8 cellular contexts compared by ENCODE assay signal in the genomic region with DNA sequence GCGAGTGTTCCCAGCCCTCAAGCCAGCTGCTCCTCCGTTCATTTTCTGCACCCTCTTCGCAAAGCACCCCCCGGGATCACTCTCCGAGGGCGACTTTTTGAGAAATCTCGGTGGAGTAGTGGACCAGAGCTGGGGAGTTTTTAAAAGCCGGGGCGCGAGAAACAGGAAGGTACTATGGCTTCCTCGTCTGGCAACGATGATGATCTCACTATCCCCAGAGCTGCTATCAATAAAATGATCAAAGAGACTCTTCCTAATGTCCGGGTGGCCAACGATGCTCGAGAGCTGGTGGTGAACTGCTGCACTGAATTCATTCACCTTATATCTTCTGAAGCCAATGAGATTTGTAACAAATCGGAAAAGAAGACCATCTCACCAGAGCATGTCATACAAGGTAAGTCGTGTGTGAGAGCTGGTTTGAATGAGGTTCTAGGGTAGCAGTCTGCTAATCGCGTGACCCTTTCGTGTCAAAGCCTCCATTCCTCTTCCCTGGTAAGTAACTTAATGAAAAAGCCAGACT. TPM values are rescaled to one million over a fixed set of nuclear protein-coding genes. Genes with fewer than 3 reads are reported as not detected.
A peak's percentile ranks its signal among the peaks of the same experiment; 100 is the strongest.
DNase-seq lines count a peak whose midpoint lies in the region; ATAC-seq and TF ChIP-seq lines count a peak whose summit lies in the region.

No MANE protein-coding gene starts in this region.

- whole genome bisulfite sequencing in esophagus squamous epithelium, 2 donors: 0 to 1% methylated on average over 8 to 14 of the region's 20 CpGs
- 0% methylated on average over 20 of the region's 20 CpGs for WGBS in aorta, 2 donors

- no peaks in the 10 kb centered on the region for H3K9me3 Mint-ChIP-seq in natural killer cell treated with Interleukin-12 subunit alpha and Interleukin-12 subunit beta and Interleukin-15 and Interleukin-18, amount 100 ng/mL, for 72 hours

- peaks cover 34% of the 10 kb centered on the region for H3K36me3 Mint-ChIP-seq in natural killer cell treated with Interleukin-12 subunit alpha and Interleukin-12 subunit beta and Interleukin-15 and Interleukin-18, amount 100 ng/mL, for 72 hours

- H3K4me1 ChIP-seq in esophagus squamous epithelium: peaks cover 9 to 68% (median 19%) of the 10 kb centered on the region in 3 donors
- H3K4me1 ChIP-seq in aorta (ENCODE audit: control insufficient read depth in 1 of 2, insufficient read depth in 2 of 2, low read length in 2 of 2): no peaks in the 10 kb centered on the region

- H3K27ac ChIP-seq in esophagus squamous epithelium: peak overlapping the region; percentile 96 to 98 (median 96)
- H3K27ac ChIP-seq in aorta (ENCODE audit: low read depth in 1 of 2, low read length in 2 of 2): peak overlapping the region in 1 of 2 donors; percentile 68

- TF ChIP-seq CTCF in esophagus squamous epithelium (IDR thresholded peaks at IDR 0.05): no peak

- TF ChIP-seq POLR2A in esophagus squamous epithelium (IDR thresholded peaks at IDR 0.05): no peak

- H3K36me3 ChIP-seq in esophagus squamous epithelium (no peaks in the 10 kb centered on the region), aorta (ENCODE audit: control insufficient read depth in 1 of 2, insufficient read depth in 2 of 2, low read length in 1 of 2) (no peaks in the 10 kb centered on the region)

- peak overlapping the region; percentile 99 for H3K27ac Mint-ChIP-seq in natural killer cell treated with Interleukin-12 subunit alpha and Interleukin-12 subunit beta and Interleukin-15 and Interleukin-18, amount 100 ng/mL, for 72 hours

- peaks cover 21 to 40% of the 10 kb centered on the region in 2 donors for H3K4me1 Mint-ChIP-seq in natural killer cell treated with Interleukin-12 subunit alpha and Interleukin-12 subunit beta and Interleukin-15 and Interleukin-18, amount 100 ng/mL, for 72 hours (ENCODE audit: low read depth in 2 of 2)

- ATAC-seq in HG02678 (IDR thresholded peaks at IDR 0.05; ENCODE audit: unreplicated experiment) (peak; percentile 30), aorta (ENCODE audit: low FRiP score) (peak; percentile 40)
- peak; percentile 52 to 62 for ATAC-seq in natural killer cell treated with Interleukin-12 subunit alpha and Interleukin-12 subunit beta and Interleukin-15 and Interleukin-18, amount 100 ng/mL, for 72 hours

- H3K4me3 Mint-ChIP-seq in natural killer cell treated with Interleukin-12 subunit alpha and Interleukin-12 subunit beta and Interleukin-15 and Interleukin-18, amount 100 ng/mL, for 72 hours: peak overlapping the region; percentile 98

- peak; percentile 21 for DNase-seq in stimulated activated CD4-positive, alpha-beta T cell treated with anti-CD3 and anti-CD28 coated beads, Interleukin-1b, Interleukin-23, amount 100 ng/mL, for 48 hours
- DNase-seq in stimulated activated CD4-positive, alpha-beta T cell treated with anti-CD3 and anti-CD28 coated beads, Interleukin-4, amount 100 ng/mL, for 1 hour: no peak
- DNase-seq in NCI-H2029 (lab: John Stamatoyannopoulos, UW): peak; percentile 40
- peak; percentile 11 for DNase-seq in activated T-cell treated with anti-CD3 and anti-CD28 coated beads for 24 hours (ENCODE audit: low read depth)
- no peak for DNase-seq in esophagus squamous epithelium (lab: John Stamatoyannopoulos, UW)
- no peak for DNase-seq in natural killer cell treated with Interleukin-12 subunit alpha and Interleukin-12 subunit beta and Interleukin-15 and Interleukin-18, amount 100 ng/mL, for 72 hours (ENCODE audit: low spot score)
- no peak for DNase-seq in aorta

- H3K27me3 ChIP-seq in esophagus squamous epithelium (no peaks in the 10 kb centered on the region), aorta (ENCODE audit: control insufficient read depth in 1 of 2, insufficient read depth in 2 of 2, low read length in 1 of 2) (no peaks in the 10 kb centered on the region)

- H3K4me3 ChIP-seq in esophagus squamous epithelium (peak overlapping the region; percentile 77 to 98 (median 88)), aorta (ENCODE audit: low read length in 2 of 2) (peak overlapping the region; percentile 84 to 91)

- no peaks in the 10 kb centered on the region for H3K9me3 ChIP-seq in esophagus squamous epithelium
- H3K9me3 ChIP-seq in aorta (ENCODE audit: control insufficient read depth, low read length): no peaks in the 10 kb centered on the region

- intact Hi-C loops in esophagus squamous epithelium (cut with DNase I): no loop called here
- intact Hi-C loops in aorta (cut with DNase I): loop anchor here (5.0 to 10.0 kb wide), 2 partner anchors 268 to 501 kb away; no protein-coding TSS in a partner anchor

- no peaks in the 10 kb centered on the region for H3K27me3 Mint-ChIP-seq in natural killer cell treated with Interleukin-12 subunit alpha and Interleukin-12 subunit beta and Interleukin-15 and Interleukin-18, amount 100 ng/mL, for 72 hours

RNA-seq across cellular contexts. Expression of a gene that starts 0.8 kb away (rescaled TPM):
- total RNA-seq in esophagus squamous epithelium: 10 to 100 TPM; 22.1 to 44.9 (median 37.8) TPM
- 10 to 100 TPM; 73.6 to 74.1 TPM for total RNA-seq in natural killer cell treated with Interleukin-12 subunit alpha and Interleukin-12 subunit beta and Interleukin-15 and Interleukin-18, amount 100 ng/mL, for 72 hours
- 10 to 100 TPM; 44.7 to 45.2 TPM for total RNA-seq in aorta
- polyA plus RNA-seq in aorta: 10 to 100 TPM; 15.3 to 21.4 TPM

Comparison
In these comparisons a context has a peak if more than half of its experiments do, and no peak if none do; other contexts are left out.
1. DNase-seq: peak in stimulated activated CD4-positive, alpha-beta T cell treated with anti-CD3 and anti-CD28 coated beads, Interleukin-1b, Interleukin-23, amount 100 ng/mL, for 48 hours (single experiment), NCI-H2029 (single experiment) and activated T-cell treated with anti-CD3 and anti-CD28 coated beads for 24 hours (single experiment); none in stimulated activated CD4-positive, alpha-beta T cell treated with anti-CD3 and anti-CD28 coated beads, Interleukin-4, amount 100 ng/mL, for 1 hour (single experiment), esophagus squamous epithelium (single experiment), natural killer cell treated with Interleukin-12 subunit alpha and Interleukin-12 subunit beta and Interleukin-15 and Interleukin-18, amount 100 ng/mL, for 72 hours (single experiment) and aorta (0 of 2).
2. Peak in every context shown above with its lines, with median percentiles within 50 percentile points of each other: ATAC-seq.